Comparison of ENCODE assay signal across 10 cellular contexts in genomic region chr9:116686135-116686534, GRCh38. TPM values are rescaled to one million over a fixed set of nuclear protein-coding genes. Genes with fewer than 3 reads are reported as not detected.
DNase-seq lines count a peak whose midpoint lies in the region; TF ChIP-seq lines count a peak whose summit lies in the region.
"Had no signal": no experiment of that assay in that cellular context is flagged by ENCODE, and none has a peak within 500 bp of the region (broad histone marks: within the 10 kb centered on the region; RNA-seq: fewer than 3 reads in every experiment).

No MANE protein-coding gene starts in this region.

- no peaks in the 10 kb centered on the region for H3K9me3 ChIP-seq in esophagus muscularis mucosa
- H3K9me3 ChIP-seq: tibial nerve had no signal

- peak overlapping the region; percentile 92 for H3K4me3 Mint-ChIP-seq in T-helper 1 cell treated with Interleukin-12 subunit alpha and Interleukin-12 subunit beta and Interleukin-4 antibody, amounts not matched to agents 30 μg/mL and 1 μg/mL, for 36 hours

- no peaks in the 10 kb centered on the region for H3K27me3 Mint-ChIP-seq in T-helper 1 cell treated with Interleukin-12 subunit alpha and Interleukin-12 subunit beta and Interleukin-4 antibody, amounts not matched to agents 30 μg/mL and 1 μg/mL, for 36 hours (ENCODE audit: low read depth)

- H3K9me3 Mint-ChIP-seq in T-helper 1 cell treated with Interleukin-12 subunit alpha and Interleukin-12 subunit beta and Interleukin-4 antibody, amounts not matched to agents 30 μg/mL and 1 μg/mL, for 36 hours, result peaks cover 5% of the 10 kb centered on the region

- in situ Hi-C loops in G401 (cut with HindIII; ENCODE audit: low sequenced_read_pairs), result no loop called here

- DNase-seq in T-helper 1 cell (no peak), NAMALWA (ENCODE audit: low spot score) (peak; percentile 6), esophagus muscularis mucosa (ENCODE audit: extremely low spot score) (no peak), renal cortical epithelial cell (ENCODE audit: low read depth) (peak; percentile 35), G401 (ENCODE audit: low spot score) (no peak), ureter (ENCODE audit: low spot score) (no peak), NCI-H510A treated with DMSO at 0.1 percent for 48 hours (lab: John Stamatoyannopoulos, UW) (no peak)
- DNase-seq: KBM-7 had no signal

- no peaks in the 10 kb centered on the region for H3K36me3 ChIP-seq in esophagus muscularis mucosa
- H3K36me3 ChIP-seq: tibial nerve had no signal

- no peak for TF ChIP-seq POLR2A in esophagus muscularis mucosa (IDR thresholded peaks at IDR 0.05; ENCODE audit: low read depth)

- TF ChIP-seq EP300 in esophagus muscularis mucosa (IDR thresholded peaks at IDR 0.05), result no peak

- no peaks in the 10 kb centered on the region for H3K27me3 ChIP-seq in esophagus muscularis mucosa
- H3K27me3 ChIP-seq: tibial nerve had no signal

- intact Hi-C loops in esophagus muscularis mucosa (cut with DNase I), result loop anchor here (10.0 kb wide), 1 partner anchor 1671 kb away; no protein-coding TSS in a partner anchor

- H3K36me3 Mint-ChIP-seq in T-helper 1 cell treated with Interleukin-12 subunit alpha and Interleukin-12 subunit beta and Interleukin-4 antibody, amounts not matched to agents 30 μg/mL and 1 μg/mL, for 36 hours (ENCODE audit: low read depth), result peaks cover 4% of the 10 kb centered on the region

- TF ChIP-seq CTCF in esophagus muscularis mucosa (IDR thresholded peaks at IDR 0.05), result no peak

- peak overlapping the region; percentile 64 to 91 (median 78) for H3K4me3 ChIP-seq in esophagus muscularis mucosa

- H3K27ac Mint-ChIP-seq in T-helper 1 cell treated with Interleukin-12 subunit alpha and Interleukin-12 subunit beta and Interleukin-4 antibody, amounts not matched to agents 30 μg/mL and 1 μg/mL, for 36 hours, result peak overlapping the region; percentile 86

- H3K27ac ChIP-seq in esophagus muscularis mucosa (replicated peaks in 1 of 4), result no peak overlapping the region

- H3K4me1 ChIP-seq in esophagus muscularis mucosa, result peaks cover 22 to 46% (median 44%) of the 10 kb centered on the region in 4 donors

- peaks cover 39% of the 10 kb centered on the region for H3K4me1 Mint-ChIP-seq in T-helper 1 cell treated with Interleukin-12 subunit alpha and Interleukin-12 subunit beta and Interleukin-4 antibody, amounts not matched to agents 30 μg/mL and 1 μg/mL, for 36 hours (ENCODE audit: low read depth)

RNA-seq across cellular contexts. Expression of gene TRIM32, which starts 1.0 kb away (rescaled TPM):
- 10 to 100 TPM; 12.9 to 19.2 (median 17.3) TPM for total RNA-seq in esophagus muscularis mucosa
- total RNA-seq in renal cortical epithelial cell, result 17.7 and 28.3 TPM in 2 replicates
- 22.3 and 23.7 TPM in 2 replicates for total RNA-seq in G401 (2014; rRNA removed; shearing (Covaris generic))
- 30.6 TPM for total RNA-seq in ureter

Comparison
In these comparisons a context has a peak if more than half of its experiments do, and no peak if none do; other contexts are left out.
1. DNase-seq: peak in NAMALWA (single experiment) and renal cortical epithelial cell (single experiment); none in T-helper 1 cell (0 of 5), esophagus muscularis mucosa (single experiment), G401 (single experiment), ureter (single experiment) and NCI-H510A treated with DMSO at 0.1 percent for 48 hours (single experiment).